1 cellular context compared by ENCODE assay signal in genomic region chr12:125149160-125150108, GRCh38.
A peak's percentile ranks its signal among the peaks of the same experiment; 100 is the strongest.
TF ChIP-seq lines count a peak whose summit lies in the region.

No MANE protein-coding gene starts in this region.

TF ChIP-seq in GM12878, 131 proteins besides CTCF, POLR2A, EP300 and RAD21 (continued from another document and continues in another):
- TF ChIP-seq IKZF2 (IDR thresholded peaks at IDR 0.05) (peak; percentile 71 to 78; a peak in 3 of 4 replicates), KAT2A (conservative IDR thresholded peaks at IDR 0.05; ENCODE audit: control insufficient read depth, low read depth, low read length) (no peak), ZNF622 (IDR thresholded peaks at IDR 0.05) (no peak), NFIC (IDR thresholded peaks at IDR 0.05; ENCODE audit: low read depth, low read length) (peak; percentile 24; the same call in 1 of the 2 replicates), EZH2 (IDR thresholded peaks at IDR 0.05; ENCODE audit: borderline replicate concordance, control insufficient read depth, low read depth, low read length) (no peak), MLLT1 (IDR thresholded peaks at IDR 0.05) (peak; percentile 64; the same call in 1 of the 2 replicates), BCL11A (IDR thresholded peaks at IDR 0.05; ENCODE audit: low read depth, low read length) (peak; percentile 60; the same call in 1 of the 2 replicates), CBX5 (IDR thresholded peaks at IDR 0.05; ENCODE audit: low read depth) (peak; percentile 89), PAX5 (IDR thresholded peaks at IDR 0.05; ENCODE audit: borderline replicate concordance, low read depth, low read length) (peak; percentile 78; the same call in 1 of the 2 replicates), BMI1 (IDR thresholded peaks at IDR 0.05; ENCODE audit: borderline replicate concordance) (no peak), SKIL (IDR thresholded peaks at IDR 0.05; ENCODE audit: low read depth, poor library complexity, severe bottlenecking) (no peak), TCF7 (IDR thresholded peaks at IDR 0.05; ENCODE audit: borderline replicate concordance) (no peak), SIX5 (IDR thresholded peaks at IDR 0.05; ENCODE audit: low read depth, low read length, severe bottlenecking) (no peak), NBN (IDR thresholded peaks at IDR 0.05) (no peak), E4F1 (IDR thresholded peaks at IDR 0.05; ENCODE audit: borderline replicate concordance, partially characterized antibody) (no peak), ZNF274 (IDR thresholded peaks at IDR 0.05; ENCODE audit: insufficient read depth, insufficient read length) (no peak), HCFC1 (IDR thresholded peaks at IDR 0.05; ENCODE audit: low read length) (no peak), SMAD5 (IDR thresholded peaks at IDR 0.05; ENCODE audit: low read depth) (no peak), E2F8 (IDR thresholded peaks at IDR 0.05; ENCODE audit: low read depth, partially characterized antibody) (no peak), CREM (IDR thresholded peaks at IDR 0.05; ENCODE audit: low read depth) (no peak), SRF (IDR thresholded peaks at IDR 0.05; ENCODE audit: low read depth in 2 of 2, low read length in 2 of 2) (0 out of 4 replicates have a peak, but pooled peaks of 1 of the 2 experiments have one; percentile 30), MAX (IDR thresholded peaks at IDR 0.05; ENCODE audit: low read depth, low read length) (no peak), RELB (IDR thresholded peaks at IDR 0.05; ENCODE audit: low read depth) (peak; percentile 84), FOS (IDR thresholded peaks at IDR 0.05; ENCODE audit: borderline replicate concordance, extremely low read depth, insufficient read length) (peak; percentile 6), SMC3 (IDR thresholded peaks at IDR 0.05; ENCODE audit: borderline replicate concordance, low read length) (no peak), ATF7 (IDR thresholded peaks at IDR 0.05; ENCODE audit: low read depth) (no peak), MTA3 (IDR thresholded peaks at IDR 0.05; ENCODE audit: borderline replicate concordance, low read length) (no peak), ATF3 (IDR thresholded peaks at IDR 0.05; ENCODE audit: borderline replicate concordance, extremely low read depth, low read depth, low read length) (0 out of 2 replicates have a peak, but pooled peaks have one; percentile 29), ZNF384 (IDR thresholded peaks at IDR 0.05; ENCODE audit: borderline replicate concordance, low read depth, low read length) (no peak), IKZF1 (conservative IDR thresholded peaks at IDR 0.05) (peak; percentile 74), PML (IDR thresholded peaks at IDR 0.05; ENCODE audit: low read length) (no peak), CHD4 (IDR thresholded peaks at IDR 0.05) (no peak), SREBF2 (IDR thresholded peaks at IDR 0.05; ENCODE audit: low read length) (no peak), JUND (IDR thresholded peaks at IDR 0.05; ENCODE audit: low read depth, low read length) (no peak), ESRRA (IDR thresholded peaks at IDR 0.05; ENCODE audit: low read length) (no peak), RBBP5 (conservative IDR thresholded peaks at IDR 0.05) (no peak), ZNF24 (IDR thresholded peaks at IDR 0.05) (no peak), BCLAF1 (IDR thresholded peaks at IDR 0.05) (no peak), CEBPB (IDR thresholded peaks at IDR 0.05; ENCODE audit: borderline replicate concordance in 1 of 2, low read depth in 2 of 2, low read length in 2 of 2) (no peak), EED (IDR thresholded peaks at IDR 0.05; ENCODE audit: low read depth) (peak; percentile 74), ETV6 (conservative IDR thresholded peaks at IDR 0.05 in 1 of 2, IDR thresholded peaks at IDR 0.05 in 1 of 2; ENCODE audit: borderline replicate concordance in 1 of 2, low read depth in 1 of 2) (peak in 1 of 2 experiments; percentile 54; a peak in 2 of 4 replicates), BACH1 (IDR thresholded peaks at IDR 0.05; ENCODE audit: borderline replicate concordance) (no peak; the same call in 1 of the 2 replicates), NR2F1 (conservative IDR thresholded peaks at IDR 0.05) (0 out of 2 replicates have a peak, but pooled peaks have one; percentile 36), ZBTB4 (CRISPR knock-in tag; IDR thresholded peaks at IDR 0.05) (no peak), SMARCA5 (IDR thresholded peaks at IDR 0.05) (peak; percentile 44; the same call in 1 of the 2 replicates), POU2F2 (IDR thresholded peaks at IDR 0.05; ENCODE audit: borderline replicate concordance, low read depth, low read length) (peak; percentile 74; the same call in 2 of the 3 replicates), USF1 (IDR thresholded peaks at IDR 0.05; ENCODE audit: borderline replicate concordance, extremely low read length, insufficient read depth, low read depth, low read length) (peak; percentile 56)
